Comparison of ENCODE assay signal across 8 cellular contexts in the genomic region with DNA sequence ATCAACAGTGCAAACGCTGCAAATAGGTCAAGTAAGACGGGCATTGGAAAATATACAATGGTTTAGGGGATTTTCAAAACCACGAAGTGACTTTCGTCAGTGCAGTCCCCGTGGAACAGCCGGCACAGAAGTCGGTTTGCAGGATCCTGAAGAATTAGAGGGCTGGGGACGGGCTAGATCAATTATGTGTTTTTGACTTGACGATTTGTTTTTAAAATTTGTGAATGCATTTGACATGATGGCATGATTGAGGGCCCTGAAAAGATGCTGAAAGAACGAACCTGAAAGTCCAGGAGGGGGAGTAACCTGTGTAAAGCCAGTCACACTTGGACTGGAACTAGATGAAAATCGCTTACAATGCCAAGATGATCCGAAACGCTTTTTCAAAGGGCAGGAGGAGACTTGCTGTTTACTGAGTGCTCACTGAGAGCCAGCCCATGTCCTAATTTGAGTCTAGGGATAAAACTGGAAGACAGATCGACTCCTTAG. TPM values are rescaled to one million over a fixed set of nuclear protein-coding genes. Genes with fewer than 3 reads are reported as not detected.
DNase-seq lines count a peak whose midpoint lies in the region; ATAC-seq and TF ChIP-seq lines count a peak whose summit lies in the region.

No MANE protein-coding gene starts in this region.

- ATAC-seq in activated T-cell treated with anti-CD3 and anti-CD28 coated beads, Interleukin-2, amount 50 U/mL, for 72 hours (replicated peaks in 1 of 2): peak in 1 of 2 donors; percentile 1
- ATAC-seq in left lung: peak; percentile 4
- ATAC-seq in HG02938 (IDR thresholded peaks at IDR 0.05; ENCODE audit: unreplicated experiment): no peak

- H3K27me3 Mint-ChIP-seq in activated T-cell treated with anti-CD3 and anti-CD28 coated beads, Interleukin-2, amount 50 U/mL, for 72 hours (ENCODE audit: low read depth): peaks cover 18% of the 10 kb centered on the region
- H3K27me3 Mint-ChIP-seq in IgD-negative memory B cell (peaks cover 22% of the 10 kb centered on the region), MCF 10A (ENCODE audit: insufficient read depth, unreplicated experiment) (no peaks in the 10 kb centered on the region)

- POLR2A ChIA-PET in MCF 10A (lab: Yijun Ruan, JAX): interaction anchor here (0.7 to 6.9 kb wide), 7 partner anchors 9 to 135 kb away, joined by 3 to 96 read pairs (median 7); partner anchors contain the start of genes DGKH and VWA8

- WGBS in thymus: 18% methylated on average over 14 of the region's 14 CpGs

- peak overlapping the region; percentile 83 to 92 for H3K4me3 Mint-ChIP-seq in activated T-cell treated with anti-CD3 and anti-CD28 coated beads, Interleukin-2, amount 50 U/mL, for 72 hours
- H3K4me3 Mint-ChIP-seq in IgD-negative memory B cell (peak overlapping the region; percentile 88 to 93 (median 91)), MCF 10A (ENCODE audit: unreplicated experiment) (peak overlapping the region; percentile 84)

- intact Hi-C loops in MCF 10A (cut with micrococcal nuclease) (no loop called here), left lung (cut with DNase I) (no loop called here)

- peaks cover 30% of the 10 kb centered on the region for H3K4me1 Mint-ChIP-seq in activated T-cell treated with anti-CD3 and anti-CD28 coated beads, Interleukin-2, amount 50 U/mL, for 72 hours (ENCODE audit: low read depth)
- H3K4me1 Mint-ChIP-seq in IgD-negative memory B cell (peaks cover 5 to 19% (median 13%) of the 10 kb centered on the region in 3 donors), MCF 10A (ENCODE audit: insufficient read depth, unreplicated experiment) (peaks cover 6% of the 10 kb centered on the region)

- peaks cover 0 to 19% of the 10 kb centered on the region in 2 donors for H3K27me3 ChIP-seq in left lung
- peaks cover 16% of the 10 kb centered on the region for H3K27me3 ChIP-seq in thymus (ENCODE audit: control insufficient read depth, insufficient read depth)

- CTCF ChIA-PET in MCF 10A (lab: Yijun Ruan, JAX): interaction anchor here (0.8 kb wide), 1 partner anchor 76 kb away, joined by 4 read pairs; no protein-coding TSS in a partner anchor

- TSS peak; percentile 68 for BruUV-seq in MCF 10A (replicated peaks; lab: Mats Ljungman, UMichigan)

- H3K9me3 ChIP-seq in left lung (no peaks in the 10 kb centered on the region), thymus (ENCODE audit: control insufficient read depth) (no peaks in the 10 kb centered on the region)

- no peak for TF ChIP-seq CTCF in MCF 10A (IDR thresholded peaks at IDR 0.05; ENCODE audit: unreplicated experiment)
- TF ChIP-seq CTCF in left lung (IDR thresholded peaks at IDR 0.05): no peak

- no peak for DNase-seq in activated T-cell treated with anti-CD3 and anti-CD28 coated beads, Interleukin-2, amount 50 U/mL, for 72 hours
- DNase-seq in activated T-cell treated with anti-CD3 and anti-CD28 coated beads, Interleukin-2, amount 50 U/mL, for 1 hour: no peak
- peak; percentile 50 for DNase-seq in MCF 10A (ENCODE audit: unreplicated experiment)
- no peak for DNase-seq in left lung
- DNase-seq in NCI-H510A treated with DMSO at 0.1 percent for 48 hours (lab: John Stamatoyannopoulos, UW): no peak

- H3K4me1 ChIP-seq in left lung (peaks cover 4 to 24% of the 10 kb centered on the region in 2 donors), thymus (ENCODE audit: control insufficient read depth, insufficient read depth, low read length) (peaks cover 8% of the 10 kb centered on the region)

- peak overlapping the region; percentile 43 for H3K27ac Mint-ChIP-seq in activated T-cell treated with anti-CD3 and anti-CD28 coated beads, Interleukin-2, amount 50 U/mL, for 72 hours
- peak overlapping the region; percentile 62 to 88 (median 86) for H3K27ac Mint-ChIP-seq in IgD-negative memory B cell
- H3K27ac Mint-ChIP-seq in MCF 10A (ENCODE audit: low read depth, unreplicated experiment): peak overlapping the region; percentile 84

- peak overlapping the region; percentile 63 to 82 for H3K4me3 ChIP-seq in left lung
- H3K4me3 ChIP-seq in thymus (ENCODE audit: low read length): peak overlapping the region; percentile 90

- peaks cover 5 to 9% of the 10 kb centered on the region in 2 donors for H3K36me3 Mint-ChIP-seq in activated T-cell treated with anti-CD3 and anti-CD28 coated beads, Interleukin-2, amount 50 U/mL, for 72 hours (ENCODE audit: insufficient read depth in 2 of 2)
- H3K36me3 Mint-ChIP-seq in IgD-negative memory B cell (no peaks in the 10 kb centered on the region), MCF 10A (ENCODE audit: insufficient read depth, unreplicated experiment) (peaks cover 4% of the 10 kb centered on the region)

- H3K9me3 Mint-ChIP-seq in activated T-cell treated with anti-CD3 and anti-CD28 coated beads, Interleukin-2, amount 50 U/mL, for 72 hours: peaks cover 0 to 1% of the 10 kb centered on the region in 2 donors
- peaks cover 1 to 9% (median 2%) of the 10 kb centered on the region in 3 donors for H3K9me3 Mint-ChIP-seq in IgD-negative memory B cell
- H3K9me3 Mint-ChIP-seq in MCF 10A (ENCODE audit: unreplicated experiment): peaks cover 14% of the 10 kb centered on the region

- H3K27ac ChIP-seq in left lung (peak overlapping the region; percentile 87 to 95), thymus (ENCODE audit: low read depth) (peak overlapping the region; percentile 98)

- H3K36me3 ChIP-seq in left lung (no peaks in the 10 kb centered on the region), thymus (ENCODE audit: control insufficient read depth, insufficient read depth) (no peaks in the 10 kb centered on the region)

RNA-seq across cellular contexts. Expression of gene DGKH, which starts 8.9 kb away (rescaled TPM):
- 10 to 100 TPM; 15.3 to 19.2 TPM for total RNA-seq in activated T-cell treated with anti-CD3 and anti-CD28 coated beads, Interleukin-2, amount 50 U/mL, for 72 hours
- polyA plus RNA-seq in IgD-negative memory B cell (0.03 TPM), thymus (5.9 TPM)
- total RNA-seq in MCF 10A (2022) (18.4 and 22.3 TPM in 2 replicates), left lung (10 to 100 TPM; 15.4 to 17.1 TPM)
